In the genomic region with DNA sequence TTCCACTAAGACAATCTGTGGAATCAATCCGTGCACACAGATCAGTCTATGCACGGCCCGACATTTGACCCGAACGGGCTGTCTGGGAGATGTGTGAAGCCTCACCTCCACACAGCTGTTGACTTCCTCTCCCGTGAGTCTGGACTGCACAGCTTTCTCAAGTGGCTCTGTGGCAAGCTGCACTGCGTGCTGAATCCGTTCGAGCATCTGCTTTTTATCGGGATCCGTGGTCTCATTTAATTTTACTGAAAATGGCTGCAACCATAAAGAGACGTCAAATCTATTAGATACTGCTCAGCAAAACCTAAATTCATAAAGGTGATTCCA, we compare ENCODE assay signal across 10 cellular contexts.
"Had no signal": no experiment of that assay in that cellular context is flagged by ENCODE, and none has a peak within 500 bp of the region (broad histone marks: within the 10 kb centered on the region; RNA-seq: fewer than 3 reads in every experiment).

No MANE protein-coding gene starts in this region.

- H3K27me3 Mint-ChIP-seq: naive thymus-derived CD8-positive, alpha-beta T cell; stimulated activated memory B cell treated with anti-CD40 and anti-IgM and Interleukin-4, amounts not matched to agents 10 μg/mL and 1 μg/mL and 100 μg/mL, for 72 hours had no signal

- DNase-seq: activated CD4-positive, CD25-positive, alpha-beta regulatory T cell treated with anti-CD3 and anti-CD28 coated beads, Interleukin-2, amount 50 U/mL, for 72 hours; esophagus squamous epithelium had no signal

- H3K27me3 ChIP-seq: adrenal gland, esophagus squamous epithelium, hepatocyte, tibial nerve, vagina had no signal

- H3K27ac ChIP-seq: hepatocyte, vagina had no signal

- H3K4me2 ChIP-seq: hepatocyte had no signal

- H3K9me3 ChIP-seq: adrenal gland, esophagus squamous epithelium, tibial nerve, vagina had no signal

- H3K9me3 Mint-ChIP-seq: activated naive CD4-positive, alpha-beta T cell treated with anti-CD3 and anti-CD28 coated beads for 36 hours; activated T-helper 2 cell treated with anti-CD3 and anti-CD28 coated beads, Interferon-gamma antibody, Interleukin-2, Interleukin-4, amounts not matched to agents 10 μg/mL and 5 μg/mL and 100 μg/mL, durations not matched to agents 14 hours and 24 hours and 36 hours; naive thymus-derived CD8-positive, alpha-beta T cell; stimulated activated memory B cell treated with anti-CD40 and anti-IgM and Interleukin-4, amounts not matched to agents 10 μg/mL and 1 μg/mL and 100 μg/mL, for 72 hours had no signal

- H2AFZ ChIP-seq: hepatocyte had no signal

- H3K4me3 ChIP-seq: adrenal gland, esophagus squamous epithelium, hepatocyte, tibial nerve, vagina had no signal

- H3K4me3 Mint-ChIP-seq: activated naive CD4-positive, alpha-beta T cell treated with anti-CD3 and anti-CD28 coated beads for 36 hours; naive thymus-derived CD8-positive, alpha-beta T cell; stimulated activated memory B cell treated with anti-CD40 and anti-IgM and Interleukin-4, amounts not matched to agents 10 μg/mL and 1 μg/mL and 100 μg/mL, for 72 hours had no signal

- H3K27ac Mint-ChIP-seq: activated naive CD4-positive, alpha-beta T cell treated with anti-CD3 and anti-CD28 coated beads for 36 hours had no signal
